ENCODE assay signal across 21 cellular contexts in the genomic region with DNA sequence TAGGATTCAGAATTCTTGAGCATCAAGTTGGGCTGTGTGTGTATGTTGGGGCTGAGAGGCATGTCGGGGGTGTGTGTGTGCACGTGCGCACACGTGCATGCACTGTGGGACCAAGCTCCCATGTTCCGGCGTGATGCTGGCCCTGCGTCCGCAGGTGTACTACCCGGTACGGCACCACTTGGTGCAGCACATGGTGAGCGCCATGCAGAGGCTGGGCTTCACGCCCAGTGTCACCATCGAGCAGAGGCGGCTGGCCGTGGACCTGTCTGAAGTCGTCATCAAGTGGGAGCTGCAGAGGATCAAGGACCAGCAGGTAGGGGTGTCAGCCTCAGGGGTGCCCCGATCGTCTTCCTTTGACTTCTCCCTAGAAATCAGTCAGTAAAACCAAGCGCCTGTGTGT.
DNase-seq lines count a peak whose midpoint lies in the region; ATAC-seq, FAIRE-seq and TF ChIP-seq lines count a peak whose summit lies in the region.
"Had no signal": no experiment of that assay in that cellular context is flagged by ENCODE, and none has a peak within 500 bp of the region (broad histone marks: within the 10 kb centered on the region; RNA-seq: fewer than 3 reads in every experiment).

No MANE protein-coding gene starts in this region.

- in situ Hi-C loops in gastrocnemius medialis (cut with MboI; ENCODE audit: low sequenced_read_pairs in 4 of 4) = no loop called here

- H3K79me1 ChIP-seq in neuronal stem cell (ENCODE audit: low read depth, low read length) = peaks cover 4% of the 10 kb centered on the region

- peak overlapping the region; percentile 61 for H3K23ac ChIP-seq in neuronal stem cell (ENCODE audit: low read depth, low read length, poor library complexity)

- H3K27me3 ChIP-seq in bronchial epithelial cell (ENCODE audit: control insufficient read depth, insufficient read depth, low read length) = no peaks in the 10 kb centered on the region
- no peaks in the 10 kb centered on the region for H3K27me3 ChIP-seq in neuronal stem cell (ENCODE audit: control insufficient read depth in 3 of 3, insufficient read depth in 3 of 3, low read depth in 1 of 3, low read length in 3 of 3)
- no peaks in the 10 kb centered on the region for H3K27me3 ChIP-seq in gastrocnemius medialis

- H2BK5ac ChIP-seq in neuronal stem cell (ENCODE audit: low read length) = no peak overlapping the region

- intact Hi-C loops in Right ventricle myocardium superior (cut with DNase I) = no loop called here
- intact Hi-C loops in Right ventricle myocardium inferior (cut with DNase I) = no loop called here
- intact Hi-C loops in gastrocnemius medialis (cut with DNase I; ENCODE audit: low total_unique reads) = no loop called here

- no peaks in the 10 kb centered on the region for H3K9me3 ChIP-seq in neuronal stem cell (replicated peaks in 1 of 2; ENCODE audit: control insufficient read depth in 2 of 2, insufficient read depth in 1 of 2, low read depth in 1 of 2, low read length in 2 of 2)
- H3K9me3 ChIP-seq in gastrocnemius medialis = no peaks in the 10 kb centered on the region

- H3K4me2 ChIP-seq in neuronal stem cell (ENCODE audit: insufficient read depth, low read length, poor library complexity, severe bottlenecking) = no peak overlapping the region
- H3K4me2 ChIP-seq: GM23338 had no signal

- TF ChIP-seq CTCF in bronchial epithelial cell (IDR thresholded peaks at IDR 0.05; ENCODE audit: insufficient read depth, low read length, severe bottlenecking) = no peak
- TF ChIP-seq CTCF in gastrocnemius medialis (IDR thresholded peaks at IDR 0.05 in 4 of 5, conservative IDR thresholded peaks at IDR 0.05 in 1 of 5) = no peak

- H3K9ac ChIP-seq in neuronal stem cell (ENCODE audit: low read depth, low read length, poor library complexity) = no peak overlapping the region

- DNase-seq in Right ventricle myocardium superior (no peak), Right ventricle myocardium inferior (ENCODE audit: missing footprints) (no peak), bronchial epithelial cell (ENCODE audit: low read depth) (no peak), neuronal stem cell (ENCODE audit: low spot score) (no peak), gastrocnemius medialis (no peak), NCI-H748 treated with DMSO at 0.1 percent for 48 hours (lab: John Stamatoyannopoulos, UW) (no peak), NCI-H82 treated with DMSO at 0.1 percent for 48 hours (lab: John Stamatoyannopoulos, UW; ENCODE audit: unreplicated experiment) (no peak)
- DNase-seq: CD8-positive, alpha-beta T cell; COR-L47; DMS153; DMS79 treated with DMSO at 0.1 percent for 48 hours; EL; H9 had no signal

- H3K4ac ChIP-seq in neuronal stem cell (ENCODE audit: low read length) = no peak overlapping the region

- no peak for TF ChIP-seq POLR2A in gastrocnemius medialis (IDR thresholded peaks at IDR 0.05)

- no peak overlapping the region for H2BK15ac ChIP-seq in neuronal stem cell (ENCODE audit: low read length)

- no peak overlapping the region for H3K4me3 ChIP-seq in bronchial epithelial cell (ENCODE audit: low read depth, low read length)
- H3K4me3 ChIP-seq in neuronal stem cell (ENCODE audit: low read length in 2 of 2) = peak overlapping the region in 1 of 2 donors; percentile 46
- H3K4me3 ChIP-seq in gastrocnemius medialis = no peak overlapping the region
- H3K4me3 ChIP-seq: GM23338 had no signal

- H2AFZ ChIP-seq in neuronal stem cell (ENCODE audit: low read length) = no peak overlapping the region
- H2AFZ ChIP-seq: GM23338 had no signal

- ATAC-seq in Right ventricle myocardium superior (ENCODE audit: poor library complexity) (peak; percentile 31), Right ventricle myocardium inferior (no peak), gastrocnemius medialis (peak in 1 of 2 donors; percentile 21), HG02981 (IDR thresholded peaks at IDR 0.05; ENCODE audit: unreplicated experiment) (no peak)
- ATAC-seq: CD8-positive, alpha-beta T cell; GM23338; HepG2 had no signal

- no peak overlapping the region for H4K91ac ChIP-seq in neuronal stem cell (ENCODE audit: low read depth, low read length, poor library complexity)

- peak overlapping the region; percentile 50 for H3K14ac ChIP-seq in neuronal stem cell (ENCODE audit: low read length)

- FAIRE-seq in bronchial epithelial cell (lab: Jason Lieb, UNC) = peak; percentile 90
- FAIRE-seq: D721Med, G401.6, GM12891, HepG2, HTR-8/SVneo had no signal

- no peak overlapping the region for H3K27ac ChIP-seq in neuronal stem cell (replicated peaks; ENCODE audit: low read length)
- peak overlapping the region; percentile 27 to 74 (median 62) for H3K27ac ChIP-seq in gastrocnemius medialis
- H3K27ac ChIP-seq: 22Rv1 had no signal

- H4K8ac ChIP-seq in neuronal stem cell (ENCODE audit: low read depth, low read length) = no peak overlapping the region

- WGBS in neuronal stem cell (ENCODE audit: extremely low coverage in 2 of 2, insufficient read length in 2 of 2, insufficient replicate concordance in 1 of 2), 2 donors = no CpG with 5 or more reads among the region's 19 CpGs

- H2AK5ac ChIP-seq in neuronal stem cell (ENCODE audit: low read depth, low read length) = no peak overlapping the region

- H2BK120ac ChIP-seq in neuronal stem cell (ENCODE audit: low read depth, low read length) = no peak overlapping the region

- no peak overlapping the region for H3K18ac ChIP-seq in neuronal stem cell (ENCODE audit: low read length)

- no peak overlapping the region for H2BK12ac ChIP-seq in neuronal stem cell (ENCODE audit: low read length)

- peaks cover 27% of the 10 kb centered on the region for H3K36me3 ChIP-seq in bronchial epithelial cell (ENCODE audit: control insufficient read depth, insufficient read depth, low read length)
- peaks cover 68 to 99% of the 10 kb centered on the region in 2 donors for H3K36me3 ChIP-seq in neuronal stem cell (replicated peaks in 1 of 2; ENCODE audit: control insufficient read depth in 2 of 2, insufficient read depth in 2 of 2, low read length in 2 of 2)
- H3K36me3 ChIP-seq in gastrocnemius medialis = peaks cover 0 to 95% of the 10 kb centered on the region in 2 donors

- H3K4me1 ChIP-seq in neuronal stem cell (ENCODE audit: control insufficient read depth in 2 of 2, insufficient read depth in 1 of 2, low read depth in 1 of 2, low read length in 2 of 2) (no peaks in the 10 kb centered on the region), gastrocnemius medialis (peaks cover 6 to 9% of the 10 kb centered on the region in 2 donors)
